Comparison of ENCODE assay signal across 9 cellular contexts in genomic region chr19:6800991-6801396, GRCh38. TPM values are rescaled to one million over a fixed set of nuclear protein-coding genes. Genes with fewer than 3 reads are reported as not detected.
DNase-seq lines count a peak whose midpoint lies in the region; ATAC-seq and FAIRE-seq lines count a peak whose summit lies in the region.
"Had no signal": no experiment of that assay in that cellular context is flagged by ENCODE, and none has a peak within 500 bp of the region (broad histone marks: within the 10 kb centered on the region; RNA-seq: fewer than 3 reads in every experiment).

No MANE protein-coding gene starts in this region.

- H3K27ac ChIP-seq in urinary bladder (ENCODE audit: low read depth) = peak overlapping the region; percentile 53

- peaks cover 5% of the 10 kb centered on the region for H3K36me3 Mint-ChIP-seq in activated naive CD4-positive, alpha-beta T cell treated with anti-CD3 and anti-CD28 coated beads, Interleukin-2, amount 50 U/mL, for 24 hours
- H3K36me3 Mint-ChIP-seq in T-cell = peaks cover 6% of the 10 kb centered on the region

- WGBS in urinary bladder = 47% methylated on average over 8 of the region's 8 CpGs

- ATAC-seq in T-cell (replicated peaks in 1 of 4) = peak in 1 of 4 experiments; percentile 8
- no peak for ATAC-seq in HG02642 (IDR thresholded peaks at IDR 0.05; ENCODE audit: poor library complexity, unreplicated experiment)

- FAIRE-seq in GM19239 (lab: Jason Lieb, UNC) = no peak
- FAIRE-seq: G401.6 had no signal

- peak overlapping the region; percentile 93 for H3K4me3 Mint-ChIP-seq in activated naive CD4-positive, alpha-beta T cell treated with anti-CD3 and anti-CD28 coated beads, Interleukin-2, amount 50 U/mL, for 24 hours
- H3K4me3 Mint-ChIP-seq in T-cell = peak overlapping the region; percentile 75 to 87 (median 84)

- H3K9me3 Mint-ChIP-seq in activated naive CD4-positive, alpha-beta T cell treated with anti-CD3 and anti-CD28 coated beads, Interleukin-2, amount 50 U/mL, for 24 hours = no peaks in the 10 kb centered on the region
- no peaks in the 10 kb centered on the region for H3K9me3 Mint-ChIP-seq in T-cell

- no peaks in the 10 kb centered on the region for H3K27me3 Mint-ChIP-seq in activated naive CD4-positive, alpha-beta T cell treated with anti-CD3 and anti-CD28 coated beads, Interleukin-2, amount 50 U/mL, for 24 hours
- H3K27me3 Mint-ChIP-seq in T-cell = no peaks in the 10 kb centered on the region

- no peaks in the 10 kb centered on the region for H3K36me3 ChIP-seq in urinary bladder (ENCODE audit: insufficient read depth)

- peak overlapping the region; percentile 92 for H3K27ac Mint-ChIP-seq in activated naive CD4-positive, alpha-beta T cell treated with anti-CD3 and anti-CD28 coated beads, Interleukin-2, amount 50 U/mL, for 24 hours
- H3K27ac Mint-ChIP-seq in T-cell = peak overlapping the region; percentile 94 to 98

- CTCF ChIA-PET in T-cell (lab: Charles Lee) = interaction anchor here in 1 of 2 donors (0.6 to 1.0 kb wide), 5 partner anchors 10 to 142 kb away, joined by 3 to 5 read pairs (median 4); partner anchors contain the start of gene GPR108

- H3K4me1 Mint-ChIP-seq in activated naive CD4-positive, alpha-beta T cell treated with anti-CD3 and anti-CD28 coated beads, Interleukin-2, amount 50 U/mL, for 24 hours = peaks cover 68% of the 10 kb centered on the region
- peaks cover 63 to 72% (median 70%) of the 10 kb centered on the region in 3 donors for H3K4me1 Mint-ChIP-seq in T-cell

- DNase-seq in activated naive CD4-positive, alpha-beta T cell (lab: John Stamatoyannopoulos, UW) = no peak
- DNase-seq in T-cell (peak in 1 of 34 experiments; percentile 19), fibroblast of the conjunctiva (ENCODE audit: low read depth) (peak; percentile 4), GM19239 (ENCODE audit: insufficient read length, low spot score) (no peak), NCI-H345 (lab: John Stamatoyannopoulos, UW) (no peak)

- H3K4me1 ChIP-seq in urinary bladder (ENCODE audit: insufficient read depth) = no peaks in the 10 kb centered on the region

- POLR2A ChIA-PET in T-cell (lab: Charles Lee) = interaction anchor here (1.1 to 1.4 kb wide), 2 partner anchors 27 to 28 kb away, joined by 3 read pairs; partner anchors contain the start of gene VAV1 (in 1 of the 2)

- H3K4me3 ChIP-seq in urinary bladder (ENCODE audit: low read depth, low read length) = no peak overlapping the region

RNA-seq across cellular contexts. Expression of gene VAV1, which starts 28.5 kb away (rescaled TPM):
- total RNA-seq in T-cell = 100 to 1,000 TPM in 2 of 5 donors, 10 to 100 TPM in 3; 82.5 to 114 (median 92.2) TPM
- total RNA-seq in urinary bladder = 4.4 TPM
- 3.0 TPM for polyA plus RNA-seq in urinary bladder

RNA-seq across cellular contexts. Expression of gene SH2D3A, which starts 33.8 kb away (rescaled TPM):
- total RNA-seq in T-cell (10 to 100 TPM; 61.7 to 83.7 (median 73.6) TPM), urinary bladder (11.4 TPM)
- polyA plus RNA-seq in urinary bladder = 5.5 TPM

Comparison
In these comparisons a context has a peak if more than half of its experiments do, and no peak if none do; other contexts are left out.
1. RNA of gene VAV1, which starts 28.5 kb away (total RNA-seq): 82.5 to 114 TPM in T-cell; 4.4 TPM in urinary bladder (single experiment); every median in the first group is over 10 times any median in the second.